Comparison of ENCODE assay signal across 18 cellular contexts in genomic region chr2:97726311-97727064, GRCh38. TPM values are rescaled to one million over a fixed set of nuclear protein-coding genes. Genes with fewer than 3 reads are reported as not detected.
A peak's percentile ranks its signal among the peaks of the same experiment; 100 is the strongest.
DNase-seq lines count a peak whose midpoint lies in the region; ATAC-seq and TF ChIP-seq lines count a peak whose summit lies in the region.
"Had no signal": no experiment of that assay in that cellular context is flagged by ENCODE, and none has a peak within 500 bp of the region (broad histone marks: within the 10 kb centered on the region; RNA-seq: fewer than 3 reads in every experiment).

No MANE protein-coding gene starts in this region.

- H3K36me3 ChIP-seq in upper lobe of right lung = no peaks in the 10 kb centered on the region
- H3K36me3 ChIP-seq in Karpas-422 (ENCODE audit: insufficient read depth, low read length) = no peaks in the 10 kb centered on the region

- H3K27me3 Mint-ChIP-seq in activated naive CD8-positive, alpha-beta T cell treated with anti-CD3 and anti-CD28 coated beads, Interleukin-2, amount 50 U/mL, for 24 hours = no peaks in the 10 kb centered on the region
- no peaks in the 10 kb centered on the region for H3K27me3 Mint-ChIP-seq in osteocyte (ENCODE audit: unreplicated experiment)

- H3K9me3 ChIP-seq in right cardiac atrium (ENCODE audit: control insufficient read depth, low read length) (no peaks in the 10 kb centered on the region), upper lobe of right lung (no peaks in the 10 kb centered on the region), Karpas-422 (ENCODE audit: low read length) (peaks cover 5% of the 10 kb centered on the region; the same call in 1 of the 2 replicates)

- no peaks in the 10 kb centered on the region for H3K9me3 Mint-ChIP-seq in activated naive CD8-positive, alpha-beta T cell treated with anti-CD3 and anti-CD28 coated beads, Interleukin-2, amount 50 U/mL, for 24 hours
- H3K9me3 Mint-ChIP-seq in osteocyte (ENCODE audit: unreplicated experiment) = no peaks in the 10 kb centered on the region

- H3K4me3 Mint-ChIP-seq in activated naive CD8-positive, alpha-beta T cell treated with anti-CD3 and anti-CD28 coated beads, Interleukin-2, amount 50 U/mL, for 24 hours = no peak overlapping the region
- no peak overlapping the region for H3K4me3 Mint-ChIP-seq in osteocyte (ENCODE audit: unreplicated experiment)
- H3K4me3 Mint-ChIP-seq: GM23338 had no signal

- peak overlapping the region; percentile 30 for H3K27ac Mint-ChIP-seq in activated naive CD8-positive, alpha-beta T cell treated with anti-CD3 and anti-CD28 coated beads, Interleukin-2, amount 50 U/mL, for 24 hours
- no peak overlapping the region for H3K27ac Mint-ChIP-seq in osteocyte (ENCODE audit: unreplicated experiment)
- H3K27ac Mint-ChIP-seq: GM23338 had no signal

- ATAC-seq in Right ventricle myocardium superior (ENCODE audit: poor library complexity) (peak; percentile 51), right cardiac atrium (peak; percentile 37 to 76), upper lobe of right lung (no peak)
- no peak for ATAC-seq in activated naive CD8-positive, alpha-beta T cell treated with anti-CD3 and anti-CD28 coated beads, Interleukin-2, amount 50 U/mL, for 24 hours
- ATAC-seq: GM12878, GM23338 had no signal

- WGBS in right cardiac atrium = 34% methylated on average over 4 of the region's 4 CpGs

- H3K27me3 ChIP-seq in right cardiac atrium (ENCODE audit: control insufficient read depth, insufficient read depth) = no peaks in the 10 kb centered on the region
- peaks cover 7% of the 10 kb centered on the region for H3K27me3 ChIP-seq in upper lobe of right lung
- H3K27me3 ChIP-seq in Karpas-422 (ENCODE audit: low read length) = no peaks in the 10 kb centered on the region

- H4K20me1 ChIP-seq in Karpas-422 (ENCODE audit: insufficient read depth, low read depth, low read length) = no peaks in the 10 kb centered on the region

- no peak overlapping the region for H2AFZ ChIP-seq in Karpas-422 (ENCODE audit: low read length)
- H2AFZ ChIP-seq: GM23338 had no signal

- H3K27ac ChIP-seq in right cardiac atrium (ENCODE audit: low read length) (no peak overlapping the region), upper lobe of right lung (no peak overlapping the region), Karpas-422 (ENCODE audit: low read length) (no peak overlapping the region)

- peaks cover 79% of the 10 kb centered on the region for H3K4me1 Mint-ChIP-seq in activated naive CD8-positive, alpha-beta T cell treated with anti-CD3 and anti-CD28 coated beads, Interleukin-2, amount 50 U/mL, for 24 hours
- H3K4me1 Mint-ChIP-seq in osteocyte (ENCODE audit: unreplicated experiment) = peaks cover 8% of the 10 kb centered on the region
- H3K4me1 Mint-ChIP-seq: GM23338 had no signal

- no peak for TF ChIP-seq CTCF in upper lobe of right lung (IDR thresholded peaks at IDR 0.05)
- no peak for TF ChIP-seq CTCF in osteocyte (IDR thresholded peaks at IDR 0.05)

- intact Hi-C loops in Right ventricle myocardium superior (cut with DNase I) (no loop called here), cardiac septum (cut with DNase I) (no loop called here), right cardiac atrium (cut with DNase I) (no loop called here), upper lobe of right lung (cut with DNase I) (no loop called here)

- peaks cover 79% of the 10 kb centered on the region for H3K36me3 Mint-ChIP-seq in activated naive CD8-positive, alpha-beta T cell treated with anti-CD3 and anti-CD28 coated beads, Interleukin-2, amount 50 U/mL, for 24 hours (ENCODE audit: low read depth)
- no peaks in the 10 kb centered on the region for H3K36me3 Mint-ChIP-seq in osteocyte (ENCODE audit: unreplicated experiment)

- DNase-seq in Right ventricle myocardium superior (peak; percentile 42), cardiac septum (ENCODE audit: low spot score) (no peak), right cardiac atrium (no peak), upper lobe of right lung (peak; percentile 42), Karpas-422 (no peak), NCI-H1048 (lab: John Stamatoyannopoulos, UW) (no peak), osteocyte (ENCODE audit: extremely low spot score, unreplicated experiment) (no peak)
- DNase-seq in activated naive CD8-positive, alpha-beta T cell treated with anti-CD3 and anti-CD28 coated beads, Interleukin-2, amount 50 U/mL, for 24 hours = no peak
- DNase-seq: activated CD4-positive, alpha-beta T cell treated with anti-CD3 and anti-CD28 coated beads for 1 hour; activated gamma-delta T cell; cerebellar nuclear complex; erythroblast; NCI-H2227 treated with DMSO at 0.1 percent for 48 hours; stimulated activated CD4-positive, alpha-beta T cell treated with anti-CD3 and anti-CD28 coated beads, Interleukin-4, amount 100 ng/mL, for 24 hours; stimulated activated naive CD4-positive, alpha-beta T cell had no signal

- no peak overlapping the region for H3K9ac ChIP-seq in Karpas-422 (ENCODE audit: low read length)

- H3K79me2 ChIP-seq in Karpas-422 (ENCODE audit: low read length) = no peaks in the 10 kb centered on the region

- H3K4me3 ChIP-seq in right cardiac atrium (ENCODE audit: low read length) (no peak overlapping the region), upper lobe of right lung (no peak overlapping the region), Karpas-422 (ENCODE audit: low read length) (no peak overlapping the region)
- H3K4me3 ChIP-seq: GM12878, GM23338 had no signal

- H3K4me2 ChIP-seq in Karpas-422 (ENCODE audit: low read depth, low read length, poor library complexity, severe bottlenecking) = no peak overlapping the region
- H3K4me2 ChIP-seq: GM23338 had no signal

- no peaks in the 10 kb centered on the region for H3K9me2 ChIP-seq in Karpas-422 (replicated peaks; ENCODE audit: insufficient read depth, low read length)

- no peaks in the 10 kb centered on the region for H3K4me1 ChIP-seq in right cardiac atrium (ENCODE audit: control insufficient read depth, insufficient read depth, low read length)
- no peaks in the 10 kb centered on the region for H3K4me1 ChIP-seq in upper lobe of right lung
- no peaks in the 10 kb centered on the region for H3K4me1 ChIP-seq in Karpas-422 (ENCODE audit: low read length)

RNA-seq across cellular contexts. Expression of gene ZAP70, which starts 13.1 kb away (rescaled TPM):
- total RNA-seq in Right ventricle myocardium superior (0.70 TPM), cardiac septum (1.2 TPM), right cardiac atrium (1 to 10 TPM in 3 of 4 donors, under 1 TPM in 1; 0.62 to 1.5 (median 1.1) TPM), upper lobe of right lung (10.2 TPM), osteocyte (0.44 and 1.1 TPM in 2 replicates)
- polyA plus RNA-seq in right cardiac atrium = 1.3 TPM
- total RNA-seq in Karpas-422 (2014; rRNA removed; shearing (Covaris generic); ENCODE audit: low replicate concordance) = not detected in 2 replicates
- total RNA-seq: M059J had no signal
- polyA plus RNA-seq: GM23338 had no signal

RNA-seq across cellular contexts. Expression of gene C2orf92, which starts 57.0 kb away (rescaled TPM):
- total RNA-seq in Right ventricle myocardium superior (1.2 TPM), cardiac septum (4.6 TPM), right cardiac atrium (1 to 10 TPM; 3.8 to 8.3 (median 4.5) TPM), upper lobe of right lung (14.4 TPM), osteocyte (13.7 and 15.0 TPM in 2 replicates)
- polyA plus RNA-seq in right cardiac atrium = 7.4 TPM
- total RNA-seq in Karpas-422 (2014; rRNA removed; shearing (Covaris generic); ENCODE audit: low replicate concordance) = 5.2 and 5.9 TPM in 2 replicates

Comparison
In these comparisons a context has a peak if more than half of its experiments do, and no peak if none do; other contexts are left out.
1. DNase-seq: peak in Right ventricle myocardium superior (single experiment) and upper lobe of right lung (single experiment); none in cardiac septum (single experiment), activated naive CD8-positive, alpha-beta T cell treated with anti-CD3 and anti-CD28 coated beads, Interleukin-2, amount 50 U/mL, for 24 hours (single experiment), right cardiac atrium (0 of 3), Karpas-422 (single experiment), NCI-H1048 (single experiment) and osteocyte (single experiment).
2. ATAC-seq: peak in Right ventricle myocardium superior (single experiment) and right cardiac atrium (2 of 2); none in activated naive CD8-positive, alpha-beta T cell treated with anti-CD3 and anti-CD28 coated beads, Interleukin-2, amount 50 U/mL, for 24 hours (single experiment) and upper lobe of right lung (single experiment).